ENCODE assay signal across 10 cellular contexts in the genomic region with DNA sequence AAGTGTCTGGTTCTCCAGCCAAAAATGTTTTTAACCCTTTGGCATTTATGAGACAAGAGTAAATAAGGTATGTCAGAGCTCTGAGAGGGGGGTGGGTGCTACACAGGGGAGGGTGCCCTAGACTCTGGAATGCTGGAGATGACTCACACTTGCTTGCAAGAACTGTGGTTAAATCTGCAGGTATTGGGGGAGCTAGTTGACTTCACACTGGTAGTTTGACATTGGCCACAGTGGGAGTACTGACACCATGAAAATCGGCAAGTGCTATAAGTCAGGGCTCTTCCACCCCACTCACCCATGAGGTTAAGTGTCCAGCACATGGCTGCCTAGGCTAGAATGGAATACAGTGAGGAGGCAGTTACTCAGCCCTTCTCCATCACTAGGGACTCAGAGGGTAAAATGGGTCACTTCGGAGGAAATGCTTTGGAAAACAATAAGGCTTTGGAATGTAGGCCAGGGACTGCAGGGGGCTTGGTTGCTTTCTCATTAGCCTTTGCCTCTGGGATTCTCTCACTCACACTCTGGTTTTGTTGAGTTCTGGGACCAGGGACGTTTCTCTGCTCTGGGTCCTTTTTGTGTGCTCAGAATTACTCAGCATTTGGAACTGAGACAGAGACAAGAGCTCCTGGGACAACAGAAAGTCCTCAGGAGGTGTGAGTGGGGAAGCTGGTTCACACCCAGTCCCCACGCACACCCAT.
DNase-seq lines count a peak whose midpoint lies in the region; ATAC-seq and TF ChIP-seq lines count a peak whose summit lies in the region.
"Had no signal": no experiment of that assay in that cellular context is flagged by ENCODE, and none has a peak within 500 bp of the region (broad histone marks: within the 10 kb centered on the region; RNA-seq: fewer than 3 reads in every experiment).

No MANE protein-coding gene starts in this region.

- 84% methylated on average over 2 of the region's 4 CpGs for WGBS in mammary epithelial cell (ENCODE audit: low coverage, missing lambda C conversion rate)
- 47% methylated on average over 4 of the region's 4 CpGs for WGBS in suprapubic skin

- no peaks in the 10 kb centered on the region for H3K9me3 ChIP-seq in mammary epithelial cell (replicated peaks; ENCODE audit: insufficient read depth, low read length)
- H3K9me3 ChIP-seq in suprapubic skin: no peaks in the 10 kb centered on the region
- H3K9me3 ChIP-seq in effector memory CD4-positive, alpha-beta T cell (ENCODE audit: control insufficient read depth, low read length): no peaks in the 10 kb centered on the region

- H3K4me3 ChIP-seq in mammary epithelial cell (replicated peaks in 1 of 3; ENCODE audit: insufficient read depth in 1 of 3, low read depth in 2 of 3, low read length in 3 of 3) (no peak overlapping the region), suprapubic skin (no peak overlapping the region)
- H3K4me3 ChIP-seq in effector memory CD4-positive, alpha-beta T cell (ENCODE audit: insufficient read depth, low read depth, low read length, poor library complexity, severe bottlenecking): no peak overlapping the region

- peak; percentile 68 for DNase-seq in HPDE6-E6E7 (ENCODE audit: extremely low spot score)
- peak; percentile 70 for DNase-seq in mammary epithelial cell
- peak; percentile 71 for DNase-seq in iPS-NIHi7 (ENCODE audit: extremely low spot score)
- peak in 1 of 2 donors; percentile 50 for DNase-seq in suprapubic skin (ENCODE audit: low spot score in 2 of 2)
- no peak for DNase-seq in GM19240 (ENCODE audit: insufficient read length, low spot score)
- no peak for DNase-seq in GM19238 (ENCODE audit: insufficient read length, low spot score)
- DNase-seq in effector memory CD4-positive, alpha-beta T cell: no peak
- DNase-seq: activated gamma-delta T cell treated with Interleukin-2 at 50 U/mL for 16 hours; stimulated activated naive CD8-positive, alpha-beta T cell treated with anti-CD3 and anti-CD28 coated beads, Interleukin-15, amount 100 ng/mL, for 72 hours had no signal

- ATAC-seq in GM21515 (IDR thresholded peaks at IDR 0.05; ENCODE audit: unreplicated experiment): no peak
- ATAC-seq: stimulated activated naive CD8-positive, alpha-beta T cell treated with anti-CD3 and anti-CD28 coated beads, Interleukin-15, amount 100 ng/mL, for 72 hours had no signal

- BruUV-seq in mammary epithelial cell (replicated peaks; lab: Mats Ljungman, UMichigan): no TSS peak

- dilution Hi-C loops in mammary epithelial cell (cut with HindIII; ENCODE audit: low sequenced_read_pairs): no loop called here

- TF ChIP-seq CTCF in mammary epithelial cell (conservative IDR thresholded peaks at IDR 0.05 in 1 of 2, IDR thresholded peaks at IDR 0.05 in 1 of 2; ENCODE audit: extremely low read depth in 1 of 2, insufficient read depth in 1 of 2, low read depth in 1 of 2, low read length in 2 of 2) (no peak), suprapubic skin (IDR thresholded peaks at IDR 0.05) (no peak)

- H2AFZ ChIP-seq in mammary epithelial cell (ENCODE audit: low read depth, low read length): peak overlapping the region; percentile 45

- no peaks in the 10 kb centered on the region for H4K20me1 ChIP-seq in mammary epithelial cell (ENCODE audit: insufficient read depth, low read length)

- no peak for TF ChIP-seq POLR2A in suprapubic skin (IDR thresholded peaks at IDR 0.05)

- in situ Hi-C loops in mammary epithelial cell (cut with MboI; ENCODE audit: low sequenced_read_pairs in 2 of 2): no loop called here

- CTCF ChIA-PET in mammary epithelial cell (lab: Charles Lee; ENCODE audit: low non-redundant PET): no interaction called here

- H3K9ac ChIP-seq in mammary epithelial cell (ENCODE audit: insufficient read depth, low read length): no peak overlapping the region

- peak overlapping the region; percentile 49 for H3K4me2 ChIP-seq in mammary epithelial cell (ENCODE audit: insufficient read depth, low read depth, low read length)

- intact Hi-C loops in mammary epithelial cell (cut with micrococcal nuclease): loop anchor here (5.0 kb wide), 1 partner anchor 86 kb away; no protein-coding TSS in a partner anchor

- H3K79me2 ChIP-seq in mammary epithelial cell (ENCODE audit: insufficient read depth, low read length): no peaks in the 10 kb centered on the region

- peaks cover 45% of the 10 kb centered on the region for H3K4me1 ChIP-seq in mammary epithelial cell (ENCODE audit: insufficient read depth, low read length)
- peaks cover 28% of the 10 kb centered on the region for H3K4me1 ChIP-seq in suprapubic skin
- H3K4me1 ChIP-seq in effector memory CD4-positive, alpha-beta T cell (ENCODE audit: control insufficient read depth, insufficient read depth, low read length, poor library complexity, severe bottlenecking): no peaks in the 10 kb centered on the region

- no peaks in the 10 kb centered on the region for H3K27me3 ChIP-seq in mammary epithelial cell (ENCODE audit: insufficient read depth, low read length)
- peaks cover 6% of the 10 kb centered on the region for H3K27me3 ChIP-seq in suprapubic skin
- no peaks in the 10 kb centered on the region for H3K27me3 ChIP-seq in effector memory CD4-positive, alpha-beta T cell (replicated peaks; ENCODE audit: control insufficient read depth, insufficient read depth, low read length, poor library complexity, severe bottlenecking)

- peak overlapping the region; percentile 23 for H3K27ac ChIP-seq in mammary epithelial cell (ENCODE audit: insufficient read depth, low read depth, low read length)
- peak overlapping the region; percentile 79 for H3K27ac ChIP-seq in suprapubic skin
- no peak overlapping the region for H3K27ac ChIP-seq in effector memory CD4-positive, alpha-beta T cell (ENCODE audit: insufficient read depth, low read length, poor library complexity, severe bottlenecking)

- TF ChIP-seq EP300 in suprapubic skin (IDR thresholded peaks at IDR 0.05): no peak

- H3K36me3 ChIP-seq in mammary epithelial cell (ENCODE audit: insufficient read depth, low read length): no peaks in the 10 kb centered on the region
- no peaks in the 10 kb centered on the region for H3K36me3 ChIP-seq in suprapubic skin
- H3K36me3 ChIP-seq in effector memory CD4-positive, alpha-beta T cell (ENCODE audit: control insufficient read depth, insufficient read depth, low read length): no peaks in the 10 kb centered on the region

Comparison
In these comparisons a context has a peak if more than half of its experiments do, and no peak if none do; other contexts are left out.
1. DNase-seq: peak in HPDE6-E6E7 (single experiment), mammary epithelial cell (single experiment) and iPS-NIHi7 (single experiment); none in GM19240 (single experiment), GM19238 (single experiment) and effector memory CD4-positive, alpha-beta T cell (0 of 3).